8 cellular contexts compared by ENCODE assay signal in the genomic region with DNA sequence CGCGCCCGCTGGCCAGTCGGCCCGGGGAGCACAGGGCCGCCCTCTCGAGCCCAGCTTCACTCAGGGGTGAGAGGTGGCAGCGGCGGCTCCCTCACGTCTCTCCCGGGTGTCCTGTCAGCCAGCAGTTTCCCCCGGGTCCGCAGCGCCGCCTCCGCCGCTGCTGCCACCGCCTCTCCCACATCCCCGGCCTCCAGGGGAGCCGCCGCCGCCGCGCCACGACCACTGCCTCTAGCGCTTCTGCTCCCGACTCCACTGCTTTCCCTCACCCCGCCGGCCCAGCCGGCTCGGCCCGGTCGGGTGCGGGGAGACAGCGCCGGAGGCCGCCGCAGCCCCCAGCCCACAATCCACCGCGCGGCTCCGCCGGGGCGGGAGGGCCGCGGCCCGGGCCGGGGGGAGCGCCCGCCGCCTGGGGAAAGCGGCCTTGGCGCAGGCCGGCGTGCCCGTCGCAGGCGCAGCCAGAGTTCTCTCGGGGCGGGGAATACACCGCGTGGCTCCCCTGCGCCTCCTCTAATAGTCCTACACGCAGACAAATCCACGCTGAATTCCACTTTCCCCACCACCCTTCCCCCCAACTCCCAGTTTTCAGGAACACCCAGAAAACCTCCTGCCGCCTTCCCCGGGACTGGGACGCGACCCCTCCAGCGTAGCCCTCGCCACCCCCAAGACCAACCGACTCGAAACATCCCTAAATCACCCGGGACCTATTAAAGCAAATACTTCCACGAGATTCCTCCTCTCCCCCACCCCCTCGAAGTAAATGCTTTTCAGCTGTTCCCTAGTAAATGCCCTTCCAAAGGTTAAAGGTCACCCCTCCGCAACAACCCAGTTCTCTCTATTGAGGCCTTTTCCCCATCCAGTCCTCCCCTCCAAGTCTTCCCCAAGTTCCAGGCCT. TPM values are rescaled to one million over a fixed set of nuclear protein-coding genes. Genes with fewer than 3 reads are reported as not detected.
A peak's percentile ranks its signal among the peaks of the same experiment; 100 is the strongest.
DNase-seq lines count a peak whose midpoint lies in the region; ATAC-seq and TF ChIP-seq lines count a peak whose summit lies in the region.

A gene with protein sequence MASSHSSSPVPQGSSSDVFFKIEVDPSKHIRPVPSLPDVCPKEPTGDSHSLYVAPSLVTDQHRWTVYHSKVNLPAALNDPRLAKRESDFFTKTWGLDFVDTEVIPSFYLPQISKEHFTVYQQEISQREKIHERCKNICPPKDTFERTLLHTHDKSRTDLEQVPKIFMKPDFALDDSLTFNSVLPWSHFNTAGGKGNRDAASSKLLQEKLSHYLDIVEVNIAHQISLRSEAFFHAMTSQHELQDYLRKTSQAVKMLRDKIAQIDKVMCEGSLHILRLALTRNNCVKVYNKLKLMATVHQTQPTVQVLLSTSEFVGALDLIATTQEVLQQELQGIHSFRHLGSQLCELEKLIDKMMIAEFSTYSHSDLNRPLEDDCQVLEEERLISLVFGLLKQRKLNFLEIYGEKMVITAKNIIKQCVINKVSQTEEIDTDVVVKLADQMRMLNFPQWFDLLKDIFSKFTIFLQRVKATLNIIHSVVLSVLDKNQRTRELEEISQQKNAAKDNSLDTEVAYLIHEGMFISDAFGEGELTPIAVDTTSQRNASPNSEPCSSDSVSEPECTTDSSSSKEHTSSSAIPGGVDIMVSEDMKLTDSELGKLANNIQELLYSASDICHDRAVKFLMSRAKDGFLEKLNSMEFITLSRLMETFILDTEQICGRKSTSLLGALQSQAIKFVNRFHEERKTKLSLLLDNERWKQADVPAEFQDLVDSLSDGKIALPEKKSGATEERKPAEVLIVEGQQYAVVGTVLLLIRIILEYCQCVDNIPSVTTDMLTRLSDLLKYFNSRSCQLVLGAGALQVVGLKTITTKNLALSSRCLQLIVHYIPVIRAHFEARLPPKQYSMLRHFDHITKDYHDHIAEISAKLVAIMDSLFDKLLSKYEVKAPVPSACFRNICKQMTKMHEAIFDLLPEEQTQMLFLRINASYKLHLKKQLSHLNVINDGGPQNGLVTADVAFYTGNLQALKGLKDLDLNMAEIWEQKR (minus strand): TSS at position 346 of the 892 bp plus-strand sequence. CDS start 35,429 bp downstream, outside the sequence.

- no peaks in the 10 kb centered on the region for H3K9me3 ChIP-seq in endodermal cell (ENCODE audit: control insufficient read depth, low read length)

- DNase-seq in 8988T (peak; percentile 55), NCI-H526 treated with DMSO at 0.1 percent for 48 hours (lab: John Stamatoyannopoulos, UW) (peak; percentile 52), endodermal cell (peak; percentile 89), mesothelial cell of epicardium (ENCODE audit: low spot score in 2 of 2, unreplicated experiment in 2 of 2) (peak; percentile 58 to 79)
- DNase-seq in activated CD8-positive, alpha-beta memory T cell treated with anti-CD3 and anti-CD28 coated beads for 48 hours (ENCODE audit: low read depth in 2 of 3, low spot score in 2 of 3), result peak; percentile 21 to 58 (median 42)
- peak; percentile 32 for DNase-seq in stimulated activated CD8-positive, alpha-beta memory T cell treated with anti-CD3 and anti-CD28 coated beads, Interleukin-15, amount 100 ng/mL, for 24 hours (ENCODE audit: low read depth)

- H3K4me3 ChIP-seq in endodermal cell (ENCODE audit: low read length), result peak within 1 kb of the TSS; percentile 99

- no peaks in the 10 kb centered on the region for H3K36me3 Mint-ChIP-seq in endodermal cell (ENCODE audit: low read depth)
- no peaks in the 10 kb centered on the region for H3K36me3 Mint-ChIP-seq in mesothelial cell of epicardium

- H3K4me1 Mint-ChIP-seq in endodermal cell, result peaks cover 28% of the 10 kb centered on the region
- peaks cover 35% of the 10 kb centered on the region for H3K4me1 Mint-ChIP-seq in mesothelial cell of epicardium

- H3K27ac ChIP-seq in endodermal cell (ENCODE audit: low read depth, low read length), result peak within 1 kb of the TSS; percentile 89

- H3K4me1 ChIP-seq in endodermal cell (ENCODE audit: control insufficient read depth, insufficient read depth, low read length), result peaks cover 5% of the 10 kb centered on the region

- peak within 1 kb of the TSS; percentile 77 for H3K9ac ChIP-seq in endodermal cell (ENCODE audit: extremely low read depth, low read length, poor library complexity, severe bottlenecking)

- ATAC-seq in GM18502 (IDR thresholded peaks at IDR 0.05; ENCODE audit: poor library complexity, unreplicated experiment) (peak; percentile 71), HG02970 (IDR thresholded peaks at IDR 0.05; ENCODE audit: low FRiP score, unreplicated experiment) (peak; percentile 54)

- H3K27me3 Mint-ChIP-seq in endodermal cell (ENCODE audit: insufficient read depth), result no peaks in the 10 kb centered on the region
- H3K27me3 Mint-ChIP-seq in mesothelial cell of epicardium (ENCODE audit: low read depth), result no peaks in the 10 kb centered on the region

- H3K4me3 Mint-ChIP-seq in endodermal cell, result peak within 1 kb of the TSS; percentile 94
- H3K4me3 Mint-ChIP-seq in mesothelial cell of epicardium, result peak within 1 kb of the TSS; percentile 93

- TF ChIP-seq CTCF in endodermal cell (conservative IDR thresholded peaks at IDR 0.05) (no peak), mesothelial cell of epicardium (IDR thresholded peaks at IDR 0.05; ENCODE audit: unreplicated experiment) (no peak)

- 4 to 11% methylated on average over 7 to 77 of the region's 77 CpGs for WGBS in endodermal cell (ENCODE audit: insufficient coverage in 1 of 2, insufficient read length in 1 of 2), 2 experiments

- H3K9me3 Mint-ChIP-seq in endodermal cell (no peaks in the 10 kb centered on the region), mesothelial cell of epicardium (no peaks in the 10 kb centered on the region)

- H3K27ac Mint-ChIP-seq in endodermal cell (peak within 1 kb of the TSS; percentile 87), mesothelial cell of epicardium (peak within 1 kb of the TSS; percentile 98)

- no peaks in the 10 kb centered on the region for H3K27me3 ChIP-seq in endodermal cell (ENCODE audit: control insufficient read depth, insufficient read depth, low read length, poor library complexity, severe bottlenecking)

- no peaks in the 10 kb centered on the region for H3K36me3 ChIP-seq in endodermal cell (ENCODE audit: control insufficient read depth, insufficient read depth, low read length)

RNA-seq across cellular contexts. Expression of the gene that starts here (rescaled TPM):
- total RNA-seq in endodermal cell (10 to 100 TPM; 18.4 to 25.7 TPM), mesothelial cell of epicardium (35.4 to 35.6 TPM (median 35.4 TPM) in 3 replicates)
- 31.5 TPM for polyA plus RNA-seq in endodermal cell (2013, experiment 1 of 2)
- polyA plus RNA-seq in endodermal cell (2013, experiment 2 of 2), result 30.0 TPM

Comparison
In these comparisons a context has a peak if more than half of its experiments do, and no peak if none do; other contexts are left out.
1. Peak in every context shown above with its lines: DNase-seq, ATAC-seq, H3K4me3 ChIP-seq and H3K27ac ChIP-seq.
2. DNase-seq: peak in every context shown above with its lines; median percentile 89 in endodermal cell; 68 in mesothelial cell of epicardium; 55 in 8988T; 52 in NCI-H526 treated with DMSO at 0.1 percent for 48 hours; 42 in activated CD8-positive, alpha-beta memory T cell treated with anti-CD3 and anti-CD28 coated beads for 48 hours; 32 in stimulated activated CD8-positive, alpha-beta memory T cell treated with anti-CD3 and anti-CD28 coated beads, Interleukin-15, amount 100 ng/mL, for 24 hours.